28 cellular contexts compared by ENCODE assay signal in the genomic region with DNA sequence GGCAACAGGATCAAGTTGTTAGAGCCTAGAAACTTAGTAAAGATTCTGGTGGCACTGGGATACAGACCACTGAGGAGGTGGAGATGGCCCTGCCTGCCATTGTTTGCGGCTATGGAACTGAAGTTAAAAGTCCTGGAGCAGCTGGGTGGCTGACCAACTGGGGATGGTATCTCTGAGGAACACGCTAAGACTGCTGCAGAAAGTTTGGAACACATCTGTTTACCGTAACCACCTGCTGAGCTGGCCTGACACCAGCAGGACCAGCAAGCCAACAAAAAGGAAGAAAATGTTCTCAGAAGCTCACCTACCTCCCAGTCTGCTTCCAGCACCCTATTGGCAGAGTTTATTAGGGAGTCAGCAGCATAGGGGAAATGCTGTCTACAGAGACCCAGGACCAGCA. TPM values are rescaled to one million over a fixed set of nuclear protein-coding genes. Genes with fewer than 3 reads are reported as not detected.
DNase-seq lines count a peak whose midpoint lies in the region; ATAC-seq, FAIRE-seq and TF ChIP-seq lines count a peak whose summit lies in the region.
"Had no signal": no experiment of that assay in that cellular context is flagged by ENCODE, and none has a peak within 500 bp of the region (broad histone marks: within the 10 kb centered on the region; RNA-seq: fewer than 3 reads in every experiment).

No MANE protein-coding gene starts in this region.

- no peak overlapping the region for H3K27ac ChIP-seq in K562 (ENCODE audit: extremely low read depth, low read depth, low read length)
- H3K27ac ChIP-seq: BLaER1 treated with 17β-estradiol and CSF1 and Interleukin-3, amounts not matched to agents 10 nM and 100 nM; GM23248; PC-9; SJCRH30 had no signal

- no peak overlapping the region for H3K4me2 ChIP-seq in K562 (ENCODE audit: insufficient read depth, low read length)
- H3K4me2 ChIP-seq: BLaER1 treated with 17β-estradiol and CSF1 and Interleukin-3, amounts not matched to agents 10 nM and 100 nM; PC-9 had no signal

- H3K9me1 ChIP-seq in K562 (ENCODE audit: control insufficient read depth, insufficient read depth, low read length): no peaks in the 10 kb centered on the region

- no peak for TF ChIP-seq RAD21 in K562 (CRISPR knock-in tag; conservative IDR thresholded peaks at IDR 0.05 in 1 of 2, IDR thresholded peaks at IDR 0.05 in 1 of 2)

- no peaks in the 10 kb centered on the region for H4K20me1 ChIP-seq in K562 (replicated peaks; ENCODE audit: control insufficient read depth, insufficient read depth, low read length)
- H4K20me1 ChIP-seq: BLaER1 treated with 17β-estradiol and CSF1 and Interleukin-3, amounts not matched to agents 10 nM and 100 nM had no signal

- no peak for TF ChIP-seq EP300 in K562 (IDR thresholded peaks at IDR 0.05; ENCODE audit: low read length)

- TF ChIP-seq POLR2A in K562 (conservative IDR thresholded peaks at IDR 0.05): no peak

- no peak overlapping the region for H3K27ac Mint-ChIP-seq in stimulated activated effector memory CD8-positive, alpha-beta T cell treated with anti-CD3 and anti-CD28 coated beads, Interleukin-12 subunit alpha, Interleukin-12 subunit beta, amount 100 ng/mL, for 72 hours
- no peak overlapping the region for H3K27ac Mint-ChIP-seq in T-helper 2 cell treated with Interferon-gamma antibody and Interleukin-4, amounts not matched to agents 5 μg/mL and 100 μg/mL, for 36 hours
- H3K27ac Mint-ChIP-seq: CD4-positive, alpha-beta memory T cell; H9 had no signal

- no peaks in the 10 kb centered on the region for H3K4me1 ChIP-seq in K562 (replicated peaks in 1 of 2; ENCODE audit: control insufficient read depth in 2 of 2, insufficient read depth in 2 of 2, low read length in 2 of 2)
- no peaks in the 10 kb centered on the region for H3K4me1 ChIP-seq in mucosa of descending colon (ENCODE audit: low read depth)
- H3K4me1 ChIP-seq: SJCRH30 had no signal

- no peaks in the 10 kb centered on the region for H3K4me1 Mint-ChIP-seq in stimulated activated effector memory CD8-positive, alpha-beta T cell treated with anti-CD3 and anti-CD28 coated beads, Interleukin-12 subunit alpha, Interleukin-12 subunit beta, amount 100 ng/mL, for 72 hours
- no peaks in the 10 kb centered on the region for H3K4me1 Mint-ChIP-seq in T-helper 2 cell treated with Interferon-gamma antibody and Interleukin-4, amounts not matched to agents 5 μg/mL and 100 μg/mL, for 36 hours (ENCODE audit: low read depth)
- H3K4me1 Mint-ChIP-seq: CD4-positive, alpha-beta memory T cell had no signal

- H3K9ac ChIP-seq in K562 (ENCODE audit: insufficient read depth in 1 of 2, low read depth in 2 of 2, low read length in 2 of 2): no peak overlapping the region
- H3K9ac ChIP-seq: BLaER1 treated with 17β-estradiol and CSF1 and Interleukin-3, amounts not matched to agents 10 nM and 100 nM; GM23248 had no signal

- H3K36me3 ChIP-seq in K562 (ENCODE audit: control insufficient read depth, insufficient read depth, low read length): no peaks in the 10 kb centered on the region
- no peaks in the 10 kb centered on the region for H3K36me3 ChIP-seq in mucosa of descending colon (ENCODE audit: low read depth)
- H3K36me3 ChIP-seq: BLaER1 treated with 17β-estradiol and CSF1 and Interleukin-3, amounts not matched to agents 10 nM and 100 nM; MG63; SJCRH30 had no signal

- H3K9me3 Mint-ChIP-seq in stimulated activated effector memory CD8-positive, alpha-beta T cell treated with anti-CD3 and anti-CD28 coated beads, Interleukin-12 subunit alpha, Interleukin-12 subunit beta, amount 100 ng/mL, for 72 hours: no peaks in the 10 kb centered on the region
- no peaks in the 10 kb centered on the region for H3K9me3 Mint-ChIP-seq in T-helper 2 cell treated with Interferon-gamma antibody and Interleukin-4, amounts not matched to agents 5 μg/mL and 100 μg/mL, for 36 hours
- H3K9me3 Mint-ChIP-seq: CD4-positive, alpha-beta memory T cell had no signal

- WGBS in K562 (ENCODE audit: insufficient coverage, low coverage, missing lambda C conversion rate): 0% methylated on average over 3 of the region's 3 CpGs

- no peak overlapping the region for H3K4me3 Mint-ChIP-seq in stimulated activated effector memory CD8-positive, alpha-beta T cell treated with anti-CD3 and anti-CD28 coated beads, Interleukin-12 subunit alpha, Interleukin-12 subunit beta, amount 100 ng/mL, for 72 hours
- no peak overlapping the region for H3K4me3 Mint-ChIP-seq in T-helper 2 cell treated with Interferon-gamma antibody and Interleukin-4, amounts not matched to agents 5 μg/mL and 100 μg/mL, for 36 hours
- H3K4me3 Mint-ChIP-seq: CD4-positive, alpha-beta memory T cell; H9 had no signal

- CTCF ChIA-PET in K562 (lab: Yijun Ruan, JAX; ENCODE audit: low intra/inter-chr PET ratio): no interaction called here

- POLR2A ChIA-PET in K562 (lab: Yijun Ruan, JAX): no interaction called here

- no peaks in the 10 kb centered on the region for H3K36me3 Mint-ChIP-seq in stimulated activated effector memory CD8-positive, alpha-beta T cell treated with anti-CD3 and anti-CD28 coated beads, Interleukin-12 subunit alpha, Interleukin-12 subunit beta, amount 100 ng/mL, for 72 hours
- no peaks in the 10 kb centered on the region for H3K36me3 Mint-ChIP-seq in T-helper 2 cell treated with Interferon-gamma antibody and Interleukin-4, amounts not matched to agents 5 μg/mL and 100 μg/mL, for 36 hours (ENCODE audit: low read depth)
- H3K36me3 Mint-ChIP-seq: CD4-positive, alpha-beta memory T cell had no signal

- FAIRE-seq in K562 (lab: Jason Lieb, UNC): no peak
- FAIRE-seq: A204.1, GM18507, HepG2 had no signal

- H3K79me2 ChIP-seq in K562 (ENCODE audit: control insufficient read depth, insufficient read depth, low read length): no peaks in the 10 kb centered on the region

- peaks cover 2% of the 10 kb centered on the region for H3K27me3 Mint-ChIP-seq in T-helper 2 cell treated with Interferon-gamma antibody and Interleukin-4, amounts not matched to agents 5 μg/mL and 100 μg/mL, for 36 hours (ENCODE audit: low read depth)

- H2AFZ ChIP-seq in K562 (ENCODE audit: low read depth, low read length): no peak overlapping the region
- H2AFZ ChIP-seq: GM23248, PC-9 had no signal

- in situ Hi-C loops in K562 (cut with MboI): loop anchor here (25.0 kb wide), 1 partner anchor 1996 kb away; no protein-coding TSS in a partner anchor
- in situ Hi-C loops in ACHN (cut with HindIII; ENCODE audit: low pct_ligation_motif_present, low pct_unique_long_range_greater_than_20kb, low sequenced_read_pairs): no loop called here

- H3K9me3 ChIP-seq in K562 (replicated peaks; ENCODE audit: control insufficient read depth, insufficient read depth, low read depth, low read length): no peaks in the 10 kb centered on the region
- H3K9me3 ChIP-seq in mucosa of descending colon: no peaks in the 10 kb centered on the region
- H3K9me3 ChIP-seq: BLaER1 treated with 17β-estradiol and CSF1 and Interleukin-3, amounts not matched to agents 10 nM and 100 nM; MG63; SJCRH30 had no signal

- DNase-seq in LNCaP clone FGC (ENCODE audit: low read depth) (peak; percentile 88), K562 (ENCODE audit: extremely low read depth in 1 of 4, low spot score in 3 of 4) (no peak), mucosa of descending colon (no peak), ACHN (no peak), NCI-H2196 (lab: John Stamatoyannopoulos, UW; ENCODE audit: unreplicated experiment) (no peak)
- no peak for DNase-seq in stimulated activated effector memory CD8-positive, alpha-beta T cell treated with anti-CD3 and anti-CD28 coated beads, Interleukin-12 subunit alpha, Interleukin-12 subunit beta, amount 100 ng/mL, for 72 hours (ENCODE audit: low spot score in 2 of 2)
- no peak for DNase-seq in T-helper 2 cell treated with Interferon-gamma antibody and Interleukin-4, amounts not matched to agents 5 μg/mL and 100 μg/mL, for 36 hours (ENCODE audit: low spot score)
- DNase-seq: AML-193; CD4-positive, alpha-beta memory T cell; COR-L47; DMS53; GM23248; H9; KBM-7; MG63; NCI-H1694; NCI-H2081; NCI-H345; NCI-H510A treated with DMSO at 0.1 percent for 48 hours; NCI-H748 treated with DMSO at 0.1 percent for 48 hours; PC-9; SJCRH30 had no signal

- no peak overlapping the region for H3K4me3 ChIP-seq in LNCaP clone FGC (ENCODE audit: low read depth, low read length)
- no peak overlapping the region for H3K4me3 ChIP-seq in K562
- no peak overlapping the region for H3K4me3 ChIP-seq in mucosa of descending colon
- H3K4me3 ChIP-seq: BLaER1 treated with 17β-estradiol and CSF1 and Interleukin-3, amounts not matched to agents 10 nM and 100 nM; GM23248; MG63; PC-9; SJCRH30 had no signal

- intact Hi-C loops in K562 (cut with micrococcal nuclease) (loop anchor here (10.0 kb wide), 1 partner anchor 388 kb away; no protein-coding TSS in a partner anchor), mucosa of descending colon (cut with DNase I, micrococcal nuclease) (loop anchor here in 1 of 2 donors (10.0 kb wide), 1 partner anchor 138 kb away; no protein-coding TSS in a partner anchor)

- no peak for TF ChIP-seq CTCF in LNCaP clone FGC (IDR thresholded peaks at IDR 0.05; ENCODE audit: control insufficient read depth, extremely low read depth, insufficient read depth)
- no peak for TF ChIP-seq CTCF in K562 (IDR thresholded peaks at IDR 0.05 in 2 of 3, conservative IDR thresholded peaks at IDR 0.05 in 1 of 3; ENCODE audit: insufficient read depth in 2 of 3, low read depth in 1 of 3, low read length in 3 of 3)
- no peak for TF ChIP-seq CTCF in mucosa of descending colon (IDR thresholded peaks at IDR 0.05)

- no peaks in the 10 kb centered on the region; a peak in 1 of 5 replicates for H3K27me3 ChIP-seq in K562 (ENCODE audit: control insufficient read depth in 2 of 2, insufficient read depth in 2 of 2, low read length in 2 of 2)
- H3K27me3 ChIP-seq: BLaER1 treated with 17β-estradiol and CSF1 and Interleukin-3, amounts not matched to agents 10 nM and 100 nM; MG63 had no signal

- ATAC-seq in K562 (peak; percentile 38; the same call in 2 of the 3 replicates), mucosa of descending colon (peak; percentile 19)
- peak; percentile 38 for ATAC-seq in stimulated activated effector memory CD8-positive, alpha-beta T cell treated with anti-CD3 and anti-CD28 coated beads, Interleukin-12 subunit alpha, Interleukin-12 subunit beta, amount 100 ng/mL, for 72 hours
- ATAC-seq: HepG2, Right ventricle myocardium inferior, SK-N-SH treated with all-trans-retinoic acid at 6 μM for 48 hours had no signal

- BruUV-seq in K562 (replicated peaks; lab: Mats Ljungman, UMichigan): no TSS peak

RNA-seq across cellular contexts. Expression of gene PACRGL, which starts 17.4 kb away (rescaled TPM):
- 36.9 and 74.5 TPM in 2 replicates for total RNA-seq in K562 (2011; cell fraction: chromatin; rRNA removed; ENCODE audit: low replicate concordance)
- total RNA-seq in K562 (2011; cell fraction: nucleolus; rRNA removed): 33.8 and 36.4 TPM in 2 replicates
- total RNA-seq in K562 (2011; cell fraction: nucleoplasm; rRNA removed): 42.4 and 47.6 TPM in 2 replicates
- 54.6 and 66.0 TPM in 2 replicates for total RNA-seq in K562 (2014; rRNA removed)
- 35.9 and 36.8 TPM in 2 replicates for total RNA-seq in K562 (2014; rRNA removed; fragmentation: Illumina TruSeq; extraction: Trizol)
- 23.8 and 24.8 TPM in 2 replicates for total RNA-seq in K562 (2015; rRNA removed; fragmentation: Illumina TruSeq; extraction: Trizol)
- 22.7 and 26.4 TPM in 2 replicates for total RNA-seq in K562 (2021)
- 21.3 and 37.9 TPM in 2 replicates for polyA plus RNA-seq in K562 (2011; rRNA removed)
- polyA plus RNA-seq in K562 (2011; cell fraction: cytosol; rRNA removed): 11.1 and 12.1 TPM in 2 replicates
- polyA plus RNA-seq in K562 (2011; cell fraction: nucleus; rRNA removed): 19.2 and 43.2 TPM in 2 replicates
- 11.1 and 17.3 TPM in 2 replicates for polyA plus RNA-seq in K562 (2012)
- 26.3 and 27.5 TPM in 2 replicates for polyA plus RNA-seq in K562 (2014; fragmentation: Illumina TruSeq; extraction: Trizol)
- 1 to 10 TPM; 6.6 to 8.0 TPM for polyA plus RNA-seq in K562 (2014; fragmentation: Nextera tagmentation; extraction: Ambion mirVana)
- polyA plus RNA-seq in K562 (2014; rRNA removed): 48.2 and 55.0 TPM in 2 replicates
- polyA minus RNA-seq in K562 (2011; rRNA and poly(A)+ RNA removed): 26.7 and 32.3 TPM in 2 replicates
- 11.7 and 14.2 TPM in 2 replicates for polyA minus RNA-seq in K562 (2011; cell fraction: cytosol; rRNA and poly(A)+ RNA removed)
- polyA minus RNA-seq in K562 (2011; cell fraction: nucleus; rRNA and poly(A)+ RNA removed): 54.3 and 93.0 TPM in 2 replicates
- 10 to 100 TPM; 14.1 to 24.1 (median 23.2) TPM for total RNA-seq in mucosa of descending colon
